In genomic region chr6:90080876-90081464, GRCh38 we compare ENCODE assay signal across 8 cellular contexts.
DNase-seq lines count a peak whose midpoint lies in the region; TF ChIP-seq lines count a peak whose summit lies in the region.

No MANE protein-coding gene starts in this region.

- H3K9me3 ChIP-seq in neural progenitor cell (ENCODE audit: low read depth): no peaks in the 10 kb centered on the region

- DNase-seq in activated gamma-delta T cell treated with Interleukin-2 at 50 U/mL for 16 hours (peak; percentile 47), activated gamma-delta T cell (lab: John Stamatoyannopoulos, UW) (no peak), NOMO-1 treated with DMSO at 0.1 percent for 48 hours (lab: John Stamatoyannopoulos, UW; ENCODE audit: unreplicated experiment) (peak; percentile 67), NCI-H82 (lab: John Stamatoyannopoulos, UW) (no peak), kidney glomerular epithelial cell (lab: John Stamatoyannopoulos, UW) (no peak), neural progenitor cell (ENCODE audit: low spot score) (no peak)
- DNase-seq in activated naive CD4-positive, alpha-beta T cell treated with Interleukin-2 at 50 U/mL for 16 hours: peak; percentile 84
- peak; percentile 65 to 75 for DNase-seq in stimulated activated CD8-positive, alpha-beta memory T cell treated with anti-CD3 and anti-CD28 coated beads, Interleukin-7, amount 100 ng/mL, for 4 hours (ENCODE audit: low read depth in 2 of 2)

- no peaks in the 10 kb centered on the region for H3F3A ChIP-seq in neural progenitor cell (ENCODE audit: low read depth)

- peaks cover 10% of the 10 kb centered on the region for H3K4me1 ChIP-seq in neural progenitor cell

- H3K9ac ChIP-seq in neural progenitor cell: no peak overlapping the region

- H3K27ac Mint-ChIP-seq in neural progenitor cell: no peak overlapping the region

- no peak overlapping the region for H3K4me3 ChIP-seq in neural progenitor cell

- no peak overlapping the region for H3K4me3 Mint-ChIP-seq in neural progenitor cell

- H3K4me1 Mint-ChIP-seq in neural progenitor cell: peaks cover 24% of the 10 kb centered on the region

- no peak overlapping the region for H3K4me2 ChIP-seq in neural progenitor cell

- H3K36me3 ChIP-seq in neural progenitor cell: no peaks in the 10 kb centered on the region

- H4K20me1 ChIP-seq in neural progenitor cell (ENCODE audit: low read depth): no peaks in the 10 kb centered on the region

- H3K36me3 Mint-ChIP-seq in neural progenitor cell: peaks cover 8% of the 10 kb centered on the region

- no peaks in the 10 kb centered on the region for H3K79me2 ChIP-seq in neural progenitor cell (ENCODE audit: low read depth)

- no peaks in the 10 kb centered on the region for H3K9me3 Mint-ChIP-seq in neural progenitor cell

- no peaks in the 10 kb centered on the region for H3K27me3 ChIP-seq in neural progenitor cell

- H3K27ac ChIP-seq in neural progenitor cell: no peak overlapping the region

- peaks cover 2% of the 10 kb centered on the region for H3K27me3 Mint-ChIP-seq in neural progenitor cell (ENCODE audit: insufficient read depth, low read depth)

- no peak for TF ChIP-seq CTCF in neural progenitor cell (IDR thresholded peaks at IDR 0.05)

- H2AFZ ChIP-seq in neural progenitor cell (replicated peaks): no peak overlapping the region

Comparison
In these comparisons a context has a peak if more than half of its experiments do, and no peak if none do; other contexts are left out.
1. DNase-seq: peak in activated gamma-delta T cell treated with Interleukin-2 at 50 U/mL for 16 hours (single experiment), NOMO-1 treated with DMSO at 0.1 percent for 48 hours (single experiment), activated naive CD4-positive, alpha-beta T cell treated with Interleukin-2 at 50 U/mL for 16 hours (single experiment) and stimulated activated CD8-positive, alpha-beta memory T cell treated with anti-CD3 and anti-CD28 coated beads, Interleukin-7, amount 100 ng/mL, for 4 hours (2 of 2); none in activated gamma-delta T cell (single experiment), NCI-H82 (single experiment), kidney glomerular epithelial cell (single experiment) and neural progenitor cell (single experiment).